In genomic region chr4:48899950-48900349, GRCh38 we compare ENCODE assay signal across 12 cellular contexts. TPM values are rescaled to one million over a fixed set of nuclear protein-coding genes. Genes with fewer than 3 reads are reported as not detected.
DNase-seq lines count a peak whose midpoint lies in the region; ATAC-seq and TF ChIP-seq lines count a peak whose summit lies in the region.
"Had no signal": no experiment of that assay in that cellular context is flagged by ENCODE, and none has a peak within 500 bp of the region (broad histone marks: within the 10 kb centered on the region; RNA-seq: fewer than 3 reads in every experiment).

No MANE protein-coding gene starts in this region.

- H3K36me3 Mint-ChIP-seq in activated T-cell treated with anti-CD3 and anti-CD28 coated beads, Interleukin-2, amount 50 U/mL, for 72 hours (ENCODE audit: insufficient read depth in 2 of 2), result peaks cover 7 to 25% of the 10 kb centered on the region in 2 donors
- H3K36me3 Mint-ChIP-seq in activated T-cell treated with anti-CD3 and anti-CD28 coated beads, Interleukin-2, amount 50 U/mL, for 4 hours (ENCODE audit: insufficient read depth), result peaks cover 62% of the 10 kb centered on the region
- peaks cover 33 to 49% of the 10 kb centered on the region in 2 donors for H3K36me3 Mint-ChIP-seq in stimulated activated naive B cell treated with anti-CD40 and anti-IgM and Interleukin-4, amounts not matched to agents 10 μg/mL and 1 μg/mL and 100 μg/mL, for 72 hours

- H3K4me3 Mint-ChIP-seq in activated T-cell treated with anti-CD3 and anti-CD28 coated beads, Interleukin-2, amount 50 U/mL, for 72 hours, result peak overlapping the region; percentile 38 to 45
- H3K4me3 Mint-ChIP-seq in activated T-cell treated with anti-CD3 and anti-CD28 coated beads, Interleukin-2, amount 50 U/mL, for 4 hours, result no peak overlapping the region
- H3K4me3 Mint-ChIP-seq in stimulated activated naive B cell treated with anti-CD40 and anti-IgM and Interleukin-4, amounts not matched to agents 10 μg/mL and 1 μg/mL and 100 μg/mL, for 72 hours, result peak overlapping the region; percentile 52 to 71

- peaks cover 47% of the 10 kb centered on the region for H3K4me1 Mint-ChIP-seq in activated T-cell treated with anti-CD3 and anti-CD28 coated beads, Interleukin-2, amount 50 U/mL, for 72 hours (ENCODE audit: low read depth)
- H3K4me1 Mint-ChIP-seq in activated T-cell treated with anti-CD3 and anti-CD28 coated beads, Interleukin-2, amount 50 U/mL, for 4 hours (ENCODE audit: low read depth), result peaks cover 43% of the 10 kb centered on the region
- peaks cover 19 to 34% of the 10 kb centered on the region in 2 donors for H3K4me1 Mint-ChIP-seq in stimulated activated naive B cell treated with anti-CD40 and anti-IgM and Interleukin-4, amounts not matched to agents 10 μg/mL and 1 μg/mL and 100 μg/mL, for 72 hours

- no peaks in the 10 kb centered on the region for H3K9me3 Mint-ChIP-seq in activated T-cell treated with anti-CD3 and anti-CD28 coated beads, Interleukin-2, amount 50 U/mL, for 72 hours
- no peaks in the 10 kb centered on the region for H3K9me3 Mint-ChIP-seq in activated T-cell treated with anti-CD3 and anti-CD28 coated beads, Interleukin-2, amount 50 U/mL, for 4 hours
- H3K9me3 Mint-ChIP-seq in stimulated activated naive B cell treated with anti-CD40 and anti-IgM and Interleukin-4, amounts not matched to agents 10 μg/mL and 1 μg/mL and 100 μg/mL, for 72 hours, result no peaks in the 10 kb centered on the region

- DNase-seq in activated T-cell treated with anti-CD3 and anti-CD28 coated beads, Interleukin-2, amount 50 U/mL, for 72 hours, result no peak
- DNase-seq in activated T-cell treated with anti-CD3 and anti-CD28 coated beads, Interleukin-2, amount 50 U/mL, for 4 hours, result no peak
- DNase-seq in fibroblast of peridontal ligament (ENCODE audit: extremely low read depth), result peak; percentile 47
- no peak for DNase-seq in stimulated activated naive B cell treated with anti-CD40 and anti-IgM and Interleukin-4, amounts not matched to agents 10 μg/mL and 1 μg/mL and 100 μg/mL, for 72 hours
- DNase-seq in HT-29 (ENCODE audit: low spot score), result no peak
- no peak for DNase-seq in NCI-H187 treated with DMSO at 0.1 percent for 48 hours (lab: John Stamatoyannopoulos, UW)
- DNase-seq: AML-193, NCI-H1417, thyroid gland, WERI-Rb-1 had no signal

- H3K27me3 Mint-ChIP-seq in activated T-cell treated with anti-CD3 and anti-CD28 coated beads, Interleukin-2, amount 50 U/mL, for 72 hours (ENCODE audit: low read depth), result no peaks in the 10 kb centered on the region
- no peaks in the 10 kb centered on the region for H3K27me3 Mint-ChIP-seq in activated T-cell treated with anti-CD3 and anti-CD28 coated beads, Interleukin-2, amount 50 U/mL, for 4 hours (ENCODE audit: low read depth)
- H3K27me3 Mint-ChIP-seq in stimulated activated naive B cell treated with anti-CD40 and anti-IgM and Interleukin-4, amounts not matched to agents 10 μg/mL and 1 μg/mL and 100 μg/mL, for 72 hours, result no peaks in the 10 kb centered on the region

- no peak for ATAC-seq in activated T-cell treated with anti-CD3 and anti-CD28 coated beads, Interleukin-2, amount 50 U/mL, for 72 hours (replicated peaks in 1 of 2)
- no peak for ATAC-seq in activated T-cell treated with anti-CD3 and anti-CD28 coated beads, Interleukin-2, amount 50 U/mL, for 4 hours
- ATAC-seq in SK-N-SH treated with all-trans-retinoic acid at 6 μM for 48 hours (peak; percentile 73), HG03135 (IDR thresholded peaks at IDR 0.05; ENCODE audit: unreplicated experiment) (no peak)
- ATAC-seq in stimulated activated naive B cell treated with anti-CD40 and anti-IgM and Interleukin-4, amounts not matched to agents 10 μg/mL and 1 μg/mL and 100 μg/mL, for 72 hours (replicated peaks), result no peak

- H3K27ac Mint-ChIP-seq in activated T-cell treated with anti-CD3 and anti-CD28 coated beads, Interleukin-2, amount 50 U/mL, for 72 hours, result peak overlapping the region; percentile 3
- peak overlapping the region; percentile 54 for H3K27ac Mint-ChIP-seq in stimulated activated naive B cell treated with anti-CD40 and anti-IgM and Interleukin-4, amounts not matched to agents 10 μg/mL and 1 μg/mL and 100 μg/mL, for 72 hours

TF ChIP-seq in SK-N-SH treated with all-trans-retinoic acid at 6 μM for 48 hours, 23 proteins besides CTCF, POLR2A, EP300 and RAD21:
- TF ChIP-seq BACH2 (CRISPR knock-in tag; IDR thresholded peaks at IDR 0.05; ENCODE audit: borderline replicate concordance) (no peak), ZFP30 (CRISPR knock-in tag; IDR thresholded peaks at IDR 0.05) (no peak), CREB5 (CRISPR knock-in tag; IDR thresholded peaks at IDR 0.05; ENCODE audit: low read depth) (no peak)

RNA-seq across cellular contexts. Expression of gene OCIAD2, which starts 6.6 kb away (rescaled TPM):
- 10 to 100 TPM; 71.1 to 86.2 TPM for total RNA-seq in activated T-cell treated with anti-CD3 and anti-CD28 coated beads, Interleukin-2, amount 50 U/mL, for 72 hours
- 10 to 100 TPM; 54.9 to 87.6 (median 56.1) TPM for total RNA-seq in activated T-cell treated with anti-CD3 and anti-CD28 coated beads, Interleukin-2, amount 50 U/mL, for 4 hours
- total RNA-seq in HT-29 (2014; rRNA removed; shearing (Covaris generic)), result 204 TPM in 2 replicates
